Comparison of ENCODE assay signal across 15 cellular contexts in genomic region chr3:128746881-128747280, GRCh38. TPM values are rescaled to one million over a fixed set of nuclear protein-coding genes. Genes with fewer than 3 reads are reported as not detected.
DNase-seq lines count a peak whose midpoint lies in the region; ATAC-seq and TF ChIP-seq lines count a peak whose summit lies in the region.
"Had no signal": no experiment of that assay in that cellular context is flagged by ENCODE, and none has a peak within 500 bp of the region (broad histone marks: within the 10 kb centered on the region; RNA-seq: fewer than 3 reads in every experiment).

No MANE protein-coding gene starts in this region.

- peaks cover 85% of the 10 kb centered on the region for H3K36me3 Mint-ChIP-seq in dendritic cell treated with granulocyte-macrophage colony-stimulating factor and Interleukin-4, amounts not matched to agents 40 ng/mL and 50 ng/mL, for 4 days (ENCODE audit: low read depth)

- H3K4me3 ChIP-seq in neutrophil (ENCODE audit: low read depth in 1 of 2, low read length in 1 of 2), result no peak overlapping the region
- H3K4me3 ChIP-seq: GM23338 had no signal

- H3K9me3 Mint-ChIP-seq in dendritic cell treated with granulocyte-macrophage colony-stimulating factor and Interleukin-4, amounts not matched to agents 40 ng/mL and 50 ng/mL, for 4 days, result peaks cover 5% of the 10 kb centered on the region

- H3K4me3 Mint-ChIP-seq in dendritic cell treated with granulocyte-macrophage colony-stimulating factor and Interleukin-4, amounts not matched to agents 40 ng/mL and 50 ng/mL, for 4 days, result no peak overlapping the region
- H3K4me3 Mint-ChIP-seq: GM23338, H9 had no signal

- peak overlapping the region; percentile 75 for H3K27ac Mint-ChIP-seq in dendritic cell treated with granulocyte-macrophage colony-stimulating factor and Interleukin-4, amounts not matched to agents 40 ng/mL and 50 ng/mL, for 4 days
- H3K27ac Mint-ChIP-seq: GM23338, H9 had no signal

- no peaks in the 10 kb centered on the region for H3K27me3 Mint-ChIP-seq in dendritic cell treated with granulocyte-macrophage colony-stimulating factor and Interleukin-4, amounts not matched to agents 40 ng/mL and 50 ng/mL, for 4 days
- H3K27me3 Mint-ChIP-seq: CD4-positive, alpha-beta memory T cell had no signal

- no peaks in the 10 kb centered on the region for H3K27me3 ChIP-seq in neutrophil

- peak overlapping the region; percentile 71 for H3K27ac ChIP-seq in neutrophil

- peaks cover 23 to 48% of the 10 kb centered on the region in 2 experiments for H3K4me1 ChIP-seq in neutrophil (ENCODE audit: control insufficient read depth in 1 of 2, insufficient read depth in 1 of 2, low read depth in 1 of 2, low read length in 1 of 2)

- DNase-seq in left lobe of liver (ENCODE audit: low spot score) (no peak), glomerular visceral epithelial cell (ENCODE audit: extremely low spot score) (no peak), DMS79 (lab: John Stamatoyannopoulos, UW) (no peak), posterior vena cava (ENCODE audit: low spot score) (no peak)
- DNase-seq: C1 segment of cervical spinal cord; Calu3; CD4-positive, alpha-beta memory T cell; COR-L47; DMS53; DND-41; H9 had no signal

- H3K9me3 ChIP-seq in neutrophil, result no peaks in the 10 kb centered on the region

- peaks cover 21% of the 10 kb centered on the region for H3K36me3 ChIP-seq in neutrophil

- intact Hi-C loops in dendritic cell treated with granulocyte-macrophage colony-stimulating factor and Interleukin-4, amounts not matched to agents 40 ng/mL and 50 ng/mL, for 4 days (cut with micrococcal nuclease), result no loop called here
- intact Hi-C loops in posterior vena cava (cut with DNase I), result no loop called here

- TF ChIP-seq CTCF in neutrophil (IDR thresholded peaks at IDR 0.05), result no peak

- peak; percentile 86 for ATAC-seq in left lobe of liver
- ATAC-seq: GM23338, HCT116 had no signal

- peaks cover 64% of the 10 kb centered on the region for H3K4me1 Mint-ChIP-seq in dendritic cell treated with granulocyte-macrophage colony-stimulating factor and Interleukin-4, amounts not matched to agents 40 ng/mL and 50 ng/mL, for 4 days (ENCODE audit: low read depth)

RNA-seq across cellular contexts. Expression of gene RAB7A, which starts 20.9 kb away (rescaled TPM):
- 103 TPM for total RNA-seq in left lobe of liver
- total RNA-seq in posterior vena cava, result 100 to 1,000 TPM; 207 to 216 TPM
